In genomic region chr5:33827335-33827734, GRCh38 we compare ENCODE assay signal across 19 cellular contexts.
"Had no signal": no experiment of that assay in that cellular context is flagged by ENCODE, and none has a peak within 500 bp of the region (broad histone marks: within the 10 kb centered on the region; RNA-seq: fewer than 3 reads in every experiment).

No MANE protein-coding gene starts in this region.

- H3K9me3 Mint-ChIP-seq: activated CD8-positive, alpha-beta T cell treated with anti-CD3 and anti-CD28 coated beads for 36 hours; activated T-cell treated with anti-CD3 and anti-CD28 coated beads, Interleukin-2, amount 50 U/mL, for 4 hours; brain; dendritic cell treated with granulocyte-macrophage colony-stimulating factor and Interleukin-4, amounts not matched to agents 40 ng/mL and 50 ng/mL, for 4 days; endodermal cell; WTC11 had no signal

- H3K4me3 Mint-ChIP-seq: activated CD8-positive, alpha-beta T cell treated with anti-CD3 and anti-CD28 coated beads for 36 hours; activated naive CD4-positive, alpha-beta T cell treated with anti-CD3 and anti-CD28 coated beads, Interleukin-2, amount 50 U/mL, for 24 hours; activated T-cell treated with anti-CD3 and anti-CD28 coated beads, Interleukin-2, amount 50 U/mL, for 4 hours; brain; dendritic cell treated with granulocyte-macrophage colony-stimulating factor and Interleukin-4, amounts not matched to agents 40 ng/mL and 50 ng/mL, for 4 days; endodermal cell; naive thymus-derived CD8-positive, alpha-beta T cell; stimulated activated naive CD8-positive, alpha-beta T cell treated with anti-CD3 and anti-CD28 coated beads, Interleukin-15, Interleukin-2, amounts not matched to agents 100 ng/mL and 50 ng/mL, for 24 hours; T-helper 17 cell; WTC11 had no signal

- H2AFZ ChIP-seq: hepatocyte had no signal

- H3K36me3 ChIP-seq: neutrophil, upper lobe of left lung had no signal

- H3K27me3 ChIP-seq: hepatocyte, neutrophil, upper lobe of left lung had no signal

- H3K27ac Mint-ChIP-seq: activated CD8-positive, alpha-beta T cell treated with anti-CD3 and anti-CD28 coated beads for 36 hours; activated naive CD4-positive, alpha-beta T cell treated with anti-CD3 and anti-CD28 coated beads, Interleukin-2, amount 50 U/mL, for 24 hours; brain; dendritic cell treated with granulocyte-macrophage colony-stimulating factor and Interleukin-4, amounts not matched to agents 40 ng/mL and 50 ng/mL, for 4 days; endodermal cell; naive thymus-derived CD8-positive, alpha-beta T cell; stimulated activated naive CD8-positive, alpha-beta T cell treated with anti-CD3 and anti-CD28 coated beads, Interleukin-15, Interleukin-2, amounts not matched to agents 100 ng/mL and 50 ng/mL, for 24 hours; T-helper 17 cell; WTC11 had no signal

- H3K4me1 Mint-ChIP-seq: activated naive CD4-positive, alpha-beta T cell treated with anti-CD3 and anti-CD28 coated beads, Interleukin-2, amount 50 U/mL, for 24 hours; brain; endodermal cell; T-helper 17 cell had no signal

- H3K9me3 ChIP-seq: neutrophil, upper lobe of left lung had no signal

- H3K27ac ChIP-seq: hepatocyte, neutrophil, upper lobe of left lung had no signal

- ATAC-seq: activated CD8-positive, alpha-beta T cell treated with anti-CD3 and anti-CD28 coated beads for 36 hours; activated T-cell treated with anti-CD3 and anti-CD28 coated beads, Interleukin-2, amount 50 U/mL, for 4 hours; left lobe of liver; naive thymus-derived CD8-positive, alpha-beta T cell; right cardiac atrium; T-helper 17 cell; WTC11 had no signal

- H3K4me2 ChIP-seq: hepatocyte had no signal

- DNase-seq: activated CD4-positive, alpha-beta T cell treated with anti-CD3 and anti-CD28 coated beads for 48 hours; activated CD8-positive, alpha-beta T cell treated with anti-CD3 and anti-CD28 coated beads for 36 hours; activated effector memory CD4-positive, alpha-beta T cell treated with anti-CD3 and anti-CD28 coated beads, Interleukin-2, amount 50 U/mL, for 16 hours; activated T-cell treated with anti-CD3 and anti-CD28 coated beads, Interleukin-2, amount 50 U/mL, for 4 hours; cerebellar nuclear complex; endodermal cell; erythroblast; naive thymus-derived CD8-positive, alpha-beta T cell; right cardiac atrium; T-helper 17 cell; upper lobe of left lung had no signal

- H3K36me3 Mint-ChIP-seq: activated naive CD4-positive, alpha-beta T cell treated with anti-CD3 and anti-CD28 coated beads, Interleukin-2, amount 50 U/mL, for 24 hours; brain; naive thymus-derived CD8-positive, alpha-beta T cell; WTC11 had no signal

- H3K27me3 Mint-ChIP-seq: activated CD8-positive, alpha-beta T cell treated with anti-CD3 and anti-CD28 coated beads for 36 hours; brain; dendritic cell treated with granulocyte-macrophage colony-stimulating factor and Interleukin-4, amounts not matched to agents 40 ng/mL and 50 ng/mL, for 4 days; stimulated activated naive CD8-positive, alpha-beta T cell treated with anti-CD3 and anti-CD28 coated beads, Interleukin-15, Interleukin-2, amounts not matched to agents 100 ng/mL and 50 ng/mL, for 24 hours had no signal

- H3K4me3 ChIP-seq: hepatocyte, upper lobe of left lung had no signal

- H3K4me1 ChIP-seq: upper lobe of left lung had no signal

- H3K79me2 ChIP-seq: hepatocyte had no signal
